Comparison of ENCODE assay signal across 1 cellular context in the genomic region with DNA sequence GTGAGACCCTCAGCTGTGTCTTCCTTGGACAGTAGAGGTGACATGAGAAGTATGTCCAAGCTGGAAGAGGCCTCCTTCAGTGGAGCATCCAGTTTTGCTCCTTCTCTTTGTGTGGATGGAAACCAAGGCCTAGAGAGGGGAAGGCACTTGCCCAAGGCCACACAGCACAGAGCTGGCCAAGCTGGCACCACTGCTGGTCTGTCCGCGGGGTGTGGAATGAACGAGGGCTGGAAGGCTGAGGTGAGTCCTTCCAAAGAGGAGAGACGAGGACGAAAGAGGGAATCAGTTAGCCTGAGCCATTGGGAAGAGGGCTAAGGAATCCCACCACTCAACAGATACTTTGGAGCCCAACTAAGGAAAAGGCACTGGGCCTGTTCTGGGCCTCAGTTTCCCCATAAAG.
TF ChIP-seq lines count a peak whose summit lies in the region.

No MANE protein-coding gene starts in this region.

TF ChIP-seq in H1, 55 proteins besides CTCF, POLR2A, EP300 and RAD21:
- no peak for TF ChIP-seq SUZ12 (IDR thresholded peaks at IDR 0.05; ENCODE audit: low read length)
- no peak for TF ChIP-seq CREB1 (IDR thresholded peaks at IDR 0.05)
- TF ChIP-seq YY1 (IDR thresholded peaks at IDR 0.05; ENCODE audit: low read depth, low read length): no peak
